ENCODE assay signal across 1 cellular context in the genomic region with DNA sequence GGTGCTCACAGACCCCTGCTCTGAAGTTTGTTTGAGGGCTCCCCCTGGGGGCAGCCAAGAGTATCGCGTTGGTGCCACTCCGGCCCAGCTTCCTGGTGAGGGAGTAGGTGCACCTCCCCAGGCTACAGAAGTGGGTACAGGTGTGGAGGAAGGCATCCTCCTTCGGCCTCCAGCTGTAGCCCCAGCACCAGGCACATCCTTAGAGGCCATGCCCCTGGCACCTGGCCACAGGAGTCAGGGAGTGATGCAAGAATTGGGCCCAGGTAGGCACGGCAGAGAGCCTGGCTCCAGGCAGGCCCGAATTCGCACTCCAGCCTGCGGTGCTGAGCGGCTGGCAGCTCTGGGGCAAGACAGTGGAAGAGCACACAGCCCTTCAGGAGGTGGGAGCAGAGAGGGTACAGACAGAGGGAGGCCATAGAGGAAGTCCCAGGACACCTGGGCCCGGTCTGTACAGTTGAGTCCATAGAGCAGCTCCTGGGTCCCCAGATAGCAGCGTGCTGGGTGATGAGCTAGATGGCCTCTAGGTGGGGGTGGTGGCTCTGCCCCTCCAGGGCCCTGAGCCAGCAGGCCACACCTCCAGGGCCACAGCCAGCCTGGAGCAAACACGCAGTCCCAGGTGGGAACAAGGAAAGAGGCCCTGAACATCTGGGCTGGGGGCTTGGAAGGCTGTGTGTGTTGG.
TF ChIP-seq lines count a peak whose summit lies in the region.

No MANE protein-coding gene starts in this region.

TF ChIP-seq in GM12878, 131 proteins besides CTCF, POLR2A, EP300 and RAD21:
- TF ChIP-seq POU2F2 (IDR thresholded peaks at IDR 0.05; ENCODE audit: borderline replicate concordance, low read depth, low read length) (no peak), GATAD2B (conservative IDR thresholded peaks at IDR 0.05; ENCODE audit: low read depth) (peak; percentile 52), IRF4 (IDR thresholded peaks at IDR 0.05; ENCODE audit: low read depth, low read length) (0 out of 2 replicates have a peak, but pooled peaks have one; percentile 25), LARP7 (IDR thresholded peaks at IDR 0.05) (peak; percentile 47; the same call in 1 of the 2 replicates), JUNB (IDR thresholded peaks at IDR 0.05) (no peak), RB1 (IDR thresholded peaks at IDR 0.05; ENCODE audit: borderline replicate concordance) (0 out of 2 replicates have a peak, but pooled peaks have one; percentile 31), IKZF1 (conservative IDR thresholded peaks at IDR 0.05) (0 out of 2 replicates have a peak, but pooled peaks have one; percentile 27), WRNIP1 (IDR thresholded peaks at IDR 0.05; ENCODE audit: borderline replicate concordance, low read depth, low read length) (no peak), HDGF (IDR thresholded peaks at IDR 0.05) (peak; percentile 96), SPI1 (IDR thresholded peaks at IDR 0.05; ENCODE audit: borderline replicate concordance, insufficient read depth, low read depth, low read length) (no peak), PKNOX1 (IDR thresholded peaks at IDR 0.05) (peak; percentile 57), SMC3 (IDR thresholded peaks at IDR 0.05; ENCODE audit: borderline replicate concordance, low read length) (peak; percentile 58; the same call in 1 of the 2 replicates), BHLHE40 (IDR thresholded peaks at IDR 0.05; ENCODE audit: borderline replicate concordance in 1 of 2, low read depth in 2 of 2, low read length in 1 of 2) (peak in 1 of 2 experiments; percentile 18; a peak in 1 of 4 replicates), STAT1 (conservative IDR thresholded peaks at IDR 0.05) (0 out of 2 replicates have a peak, but pooled peaks have one; percentile 52), NBN (IDR thresholded peaks at IDR 0.05) (peak; percentile 71)
